In the genomic region with DNA sequence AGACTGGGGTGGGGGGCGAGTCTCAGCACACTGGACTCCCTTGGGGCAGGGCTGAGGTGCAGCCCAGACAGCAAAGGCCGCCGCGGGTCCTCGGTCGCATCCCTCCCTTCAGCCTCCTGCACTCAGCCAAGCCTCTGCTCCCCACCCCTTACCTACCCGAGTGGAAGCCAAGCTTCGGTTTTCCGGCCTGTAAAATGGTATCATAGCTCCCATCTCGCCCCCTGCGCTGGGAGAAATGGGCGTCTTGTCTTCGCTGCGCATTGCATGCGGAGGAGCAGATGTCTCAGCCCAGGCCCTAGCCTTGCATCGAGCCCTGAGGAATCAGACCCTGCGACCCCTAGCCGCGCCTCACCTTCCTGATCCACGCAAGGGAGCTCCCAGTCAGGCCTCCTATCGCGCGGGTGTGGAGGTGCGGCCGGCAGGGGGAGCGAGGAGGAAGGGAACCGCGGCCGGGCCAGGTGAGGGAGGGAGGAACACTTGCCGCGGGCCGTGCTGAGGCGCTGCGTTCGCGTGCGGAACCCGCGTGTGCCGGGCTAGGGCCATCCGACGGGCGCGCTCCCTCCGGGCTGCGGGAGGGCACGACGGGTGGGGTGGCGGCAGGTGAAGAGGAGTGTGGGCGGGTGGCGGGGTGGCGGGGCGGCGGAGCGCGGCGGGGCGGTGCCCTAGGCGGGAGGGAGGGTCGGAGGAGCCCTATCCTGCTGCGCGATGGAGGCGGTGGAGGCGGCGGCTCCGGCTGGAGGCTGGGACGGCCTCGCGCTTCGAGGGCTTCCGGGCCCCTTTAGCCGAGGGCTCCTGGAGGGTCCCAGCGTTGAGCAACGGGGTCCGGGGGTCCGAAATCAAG, we compare ENCODE assay signal across 8 cellular contexts. TPM values are rescaled to one million over a fixed set of nuclear protein-coding genes. Genes with fewer than 3 reads are reported as not detected.
DNase-seq lines count a peak whose midpoint lies in the region; ATAC-seq and TF ChIP-seq lines count a peak whose summit lies in the region.

No MANE protein-coding gene starts in this region.

- DNase-seq in GM10266 (ENCODE audit: extremely low spot score) (peak; percentile 88), NCI-H2029 (lab: John Stamatoyannopoulos, UW) (peak; percentile 28), retinal pigment epithelial cell (ENCODE audit: low read depth) (no peak), kidney glomerular epithelial cell (lab: John Stamatoyannopoulos, UW) (no peak), NCI-H1694 treated with DMSO at 0.1 percent for 48 hours (lab: John Stamatoyannopoulos, UW) (no peak)
- DNase-seq in activated CD8-positive, alpha-beta memory T cell treated with anti-CD3 and anti-CD28 coated beads, Interleukin-2, amount 50 U/mL, for 48 hours, result peak; percentile 77

- H3K4me3 ChIP-seq in retinal pigment epithelial cell (ENCODE audit: low read length), result no peak overlapping the region

- ATAC-seq in esophagus mucosa, result peak; percentile 75
- ATAC-seq in HG02884 (IDR thresholded peaks at IDR 0.05; ENCODE audit: unreplicated experiment), result no peak

- peak; percentile 63 for TF ChIP-seq CTCF in GM10266 (IDR thresholded peaks at IDR 0.05; ENCODE audit: control insufficient read depth, insufficient read depth, low read depth, missing control alignments)
- TF ChIP-seq CTCF in retinal pigment epithelial cell (conservative IDR thresholded peaks at IDR 0.05; ENCODE audit: low read depth, low read length), result peak; percentile 45

RNA-seq across cellular contexts. Expression of gene TBX1, which starts 4.1 kb away (rescaled TPM):
- total RNA-seq in esophagus mucosa, result 1.1 TPM

RNA-seq across cellular contexts. Expression of gene GP1BB, which starts 33.2 kb away (rescaled TPM):
- total RNA-seq in esophagus mucosa, result 2.0 TPM

RNA-seq across cellular contexts. Expression of gene SEPTIN5, which starts 42.2 kb away (rescaled TPM):
- 31.3 TPM for total RNA-seq in esophagus mucosa

Comparison
In these comparisons a context has a peak if more than half of its experiments do, and no peak if none do; other contexts are left out.
1. DNase-seq: peak in GM10266 (single experiment), NCI-H2029 (single experiment) and activated CD8-positive, alpha-beta memory T cell treated with anti-CD3 and anti-CD28 coated beads, Interleukin-2, amount 50 U/mL, for 48 hours (single experiment); none in retinal pigment epithelial cell (single experiment), kidney glomerular epithelial cell (single experiment) and NCI-H1694 treated with DMSO at 0.1 percent for 48 hours (single experiment).